Comparison of ENCODE assay signal across 13 cellular contexts in genomic region chr3:72597756-72598195, GRCh38.
DNase-seq lines count a peak whose midpoint lies in the region; ATAC-seq, FAIRE-seq and TF ChIP-seq lines count a peak whose summit lies in the region.
"Had no signal": no experiment of that assay in that cellular context is flagged by ENCODE, and none has a peak within 500 bp of the region (broad histone marks: within the 10 kb centered on the region; RNA-seq: fewer than 3 reads in every experiment).

No MANE protein-coding gene starts in this region.

- H3K36me3 ChIP-seq in bronchial epithelial cell (ENCODE audit: control insufficient read depth, insufficient read depth, low read length): no peaks in the 10 kb centered on the region
- H3K36me3 ChIP-seq: neutrophil had no signal

- H3K4me3 ChIP-seq in bronchial epithelial cell (ENCODE audit: low read depth, low read length): no peak overlapping the region

- no peak for TF ChIP-seq CTCF in bronchial epithelial cell (IDR thresholded peaks at IDR 0.05; ENCODE audit: insufficient read depth, low read length, severe bottlenecking)

- peaks cover 2% of the 10 kb centered on the region for H3K27me3 ChIP-seq in bronchial epithelial cell (ENCODE audit: control insufficient read depth, insufficient read depth, low read length)
- H3K27me3 ChIP-seq: neutrophil had no signal

- ATAC-seq in GM21717 (IDR thresholded peaks at IDR 0.05; ENCODE audit: unreplicated experiment) (no peak), HG03354 (IDR thresholded peaks at IDR 0.05; ENCODE audit: poor library complexity, severe bottlenecking, unreplicated experiment) (no peak), esophagus mucosa (no peak)

- DNase-seq in DMS 273 (lab: John Stamatoyannopoulos, UW; ENCODE audit: unreplicated experiment) (peak; percentile 23), DMS 273 treated with DMSO at 0.1 percent for 48 hours (lab: John Stamatoyannopoulos, UW) (no peak), NCI-H345 treated with DMSO at 0.1 percent for 48 hours (lab: John Stamatoyannopoulos, UW; ENCODE audit: unreplicated experiment) (peak; percentile 39), bronchial epithelial cell (ENCODE audit: low read depth) (peak; percentile 22), putamen (ENCODE audit: low spot score) (peak; percentile 76)
- DNase-seq: amniotic stem cell; kidney; stimulated activated CD4-positive, alpha-beta T cell treated with anti-CD3 and anti-CD28 coated beads, Interleukin-4, amount 100 ng/mL, for 24 hours; substantia nigra had no signal

- FAIRE-seq in bronchial epithelial cell (lab: Jason Lieb, UNC): peak; percentile 88
- FAIRE-seq: kidney had no signal
